ENCODE assay signal across 17 cellular contexts in the genomic region with DNA sequence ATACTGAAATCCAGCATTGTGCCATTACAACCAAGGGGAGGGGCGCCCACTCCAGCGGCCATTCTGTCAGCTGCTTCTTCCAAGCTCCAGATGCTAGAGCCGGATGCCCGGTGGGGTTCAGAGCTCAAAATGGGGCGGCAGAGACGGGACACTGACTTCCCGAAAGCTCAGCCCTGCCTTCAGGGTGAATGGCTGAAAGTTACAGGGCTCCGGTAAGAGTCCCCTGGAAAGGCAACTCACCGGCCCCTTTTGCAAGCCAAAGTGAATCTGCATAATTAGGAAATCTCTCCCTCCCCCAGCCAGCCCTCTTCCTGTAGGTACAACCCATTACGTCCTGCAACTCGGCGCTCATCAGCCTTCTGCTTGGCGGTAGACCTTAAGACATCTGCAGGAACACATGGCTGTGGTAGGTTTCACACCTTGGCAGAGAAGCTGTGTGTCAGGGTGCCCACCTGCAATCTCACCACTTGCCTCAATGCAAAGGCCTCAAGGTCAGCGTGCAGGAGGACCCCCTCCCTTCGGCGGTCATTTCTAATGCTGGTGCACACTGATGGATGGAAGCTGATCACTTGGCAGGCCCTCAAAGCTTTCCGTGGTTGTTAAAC.
"Had no signal": no experiment of that assay in that cellular context is flagged by ENCODE, and none has a peak within 500 bp of the region (broad histone marks: within the 10 kb centered on the region; RNA-seq: fewer than 3 reads in every experiment).

No MANE protein-coding gene starts in this region.

- H3K27ac ChIP-seq: dorsolateral prefrontal cortex, foreskin keratinocyte, parathyroid adenoma, tibial nerve, uterus had no signal

- H2AFZ ChIP-seq: parathyroid adenoma had no signal

- DNase-seq: activated CD4-positive, alpha-beta T cell treated with anti-CD3 and anti-CD28 coated beads, Interleukin-2, amount 10 ng/mL, durations not matched to agents 7 days and 5 days; activated CD8-positive, alpha-beta T cell treated with anti-CD3 and anti-CD28 coated beads, Interleukin-2, amount 10 ng/mL, durations not matched to agents 7 days and 5 days; activated effector memory CD4-positive, alpha-beta T cell treated with Interleukin-2 at 50 U/mL for 16 hours; activated naive CD4-positive, alpha-beta T cell treated with anti-CD3 and anti-CD28 coated beads, Interleukin-2, amount 50 U/mL, for 16 hours; activated T-cell treated with anti-CD3 and anti-CD28 coated beads, Interleukin-2, amount 50 U/mL, for 48 hours; foreskin keratinocyte; hypothalamus; kidney glomerular epithelial cell; mesenchymal stem cell; naive thymus-derived CD8-positive, alpha-beta T cell; T1000 had no signal

- H3K4me3 Mint-ChIP-seq: activated CD4-positive, alpha-beta T cell treated with anti-CD3 and anti-CD28 coated beads, Interleukin-2, amount 10 ng/mL, durations not matched to agents 7 days and 5 days; activated CD8-positive, alpha-beta T cell treated with anti-CD3 and anti-CD28 coated beads, Interleukin-2, amount 10 ng/mL, durations not matched to agents 7 days and 5 days; naive thymus-derived CD8-positive, alpha-beta T cell; stimulated activated naive CD8-positive, alpha-beta T cell treated with anti-CD3 and anti-CD28 coated beads, Interleukin-15, Interleukin-2, amounts not matched to agents 100 ng/mL and 50 ng/mL, for 24 hours had no signal

- H3K27me3 Mint-ChIP-seq: activated CD4-positive, alpha-beta T cell treated with anti-CD3 and anti-CD28 coated beads, Interleukin-2, amount 10 ng/mL, durations not matched to agents 7 days and 5 days; naive thymus-derived CD8-positive, alpha-beta T cell; stimulated activated naive CD8-positive, alpha-beta T cell treated with anti-CD3 and anti-CD28 coated beads, Interleukin-15, Interleukin-2, amounts not matched to agents 100 ng/mL and 50 ng/mL, for 24 hours had no signal

- H3K9ac ChIP-seq: parathyroid adenoma had no signal

- H3K4me3 ChIP-seq: dorsolateral prefrontal cortex, tibial nerve, uterus had no signal

- H3K9me3 ChIP-seq: tibial nerve, uterus had no signal

- H3K79me2 ChIP-seq: parathyroid adenoma had no signal

- H3K4me1 Mint-ChIP-seq: activated CD4-positive, alpha-beta T cell treated with anti-CD3 and anti-CD28 coated beads, Interleukin-2, amount 10 ng/mL, durations not matched to agents 7 days and 5 days had no signal

- ATAC-seq: activated CD4-positive, CD25-positive, alpha-beta regulatory T cell treated with anti-CD3 and anti-CD28 coated beads, Interleukin-2, amount 50 U/mL, for 24 hours; activated CD8-positive, alpha-beta T cell treated with anti-CD3 and anti-CD28 coated beads, Interleukin-2, amount 10 ng/mL, durations not matched to agents 7 days and 5 days; foreskin keratinocyte; naive thymus-derived CD8-positive, alpha-beta T cell had no signal

- H3K9me3 Mint-ChIP-seq: activated CD4-positive, alpha-beta T cell treated with anti-CD3 and anti-CD28 coated beads, Interleukin-2, amount 10 ng/mL, durations not matched to agents 7 days and 5 days; naive thymus-derived CD8-positive, alpha-beta T cell; stimulated activated naive CD8-positive, alpha-beta T cell treated with anti-CD3 and anti-CD28 coated beads, Interleukin-15, Interleukin-2, amounts not matched to agents 100 ng/mL and 50 ng/mL, for 24 hours had no signal

- H3K27me3 ChIP-seq: dorsolateral prefrontal cortex, foreskin keratinocyte, tibial nerve, uterus had no signal

- H3K27ac Mint-ChIP-seq: activated CD4-positive, alpha-beta T cell treated with anti-CD3 and anti-CD28 coated beads, Interleukin-2, amount 10 ng/mL, durations not matched to agents 7 days and 5 days; activated CD8-positive, alpha-beta T cell treated with anti-CD3 and anti-CD28 coated beads, Interleukin-2, amount 10 ng/mL, durations not matched to agents 7 days and 5 days; naive thymus-derived CD8-positive, alpha-beta T cell; stimulated activated naive CD8-positive, alpha-beta T cell treated with anti-CD3 and anti-CD28 coated beads, Interleukin-15, Interleukin-2, amounts not matched to agents 100 ng/mL and 50 ng/mL, for 24 hours had no signal

- H3K4me1 ChIP-seq: foreskin keratinocyte, parathyroid adenoma, tibial nerve, uterus had no signal

- H3K36me3 ChIP-seq: uterus had no signal
